In genomic region chr2:86139981-86140380, GRCh38 we compare ENCODE assay signal across 13 cellular contexts.
"Had no signal": no experiment of that assay in that cellular context is flagged by ENCODE, and none has a peak within 500 bp of the region (broad histone marks: within the 10 kb centered on the region; RNA-seq: fewer than 3 reads in every experiment).

No MANE protein-coding gene starts in this region.

- H3K27ac Mint-ChIP-seq: nephron; T-helper 1 cell treated with Interleukin-12 subunit alpha and Interleukin-12 subunit beta and Interleukin-4 antibody, amounts not matched to agents 30 μg/mL and 1 μg/mL, for 36 hours had no signal

- H3K27me3 Mint-ChIP-seq: activated B cell treated with CpG ODN at 0.5 μM for 24 hours; stimulated activated naive CD8-positive, alpha-beta T cell treated with anti-CD3 and anti-CD28 coated beads, Interleukin-15, amount 100 ng/mL, for 72 hours had no signal

- DNase-seq: activated B cell treated with CpG ODN at 0.5 μM for 24 hours; activated CD4-positive, alpha-beta T cell treated with anti-CD3 and anti-CD28 coated beads, Interleukin-2, amount 50 U/mL, for 4 hours; activated effector memory CD4-positive, alpha-beta T cell treated with Interleukin-2 at 50 U/mL for 16 hours; colonic mucosa; effector CD4-positive, alpha-beta T cell; left lung; mucosa of descending colon; stimulated activated CD4-positive, alpha-beta T cell treated with anti-CD3 and anti-CD28 coated beads, Interleukin-4, amount 100 ng/mL, for 1 hour; stimulated activated naive CD8-positive, alpha-beta T cell treated with anti-CD3 and anti-CD28 coated beads, Interleukin-15, amount 100 ng/mL, for 72 hours; testis had no signal

- H3K9me3 Mint-ChIP-seq: activated B cell treated with CpG ODN at 0.5 μM for 24 hours; nephron; stimulated activated naive CD8-positive, alpha-beta T cell treated with anti-CD3 and anti-CD28 coated beads, Interleukin-15, amount 100 ng/mL, for 72 hours; T-helper 1 cell treated with Interleukin-12 subunit alpha and Interleukin-12 subunit beta and Interleukin-4 antibody, amounts not matched to agents 30 μg/mL and 1 μg/mL, for 36 hours had no signal

- H3K4me1 Mint-ChIP-seq: activated B cell treated with CpG ODN at 0.5 μM for 24 hours, nephron had no signal

- H3K4me3 Mint-ChIP-seq: activated B cell treated with CpG ODN at 0.5 μM for 24 hours; nephron; stimulated activated naive CD8-positive, alpha-beta T cell treated with anti-CD3 and anti-CD28 coated beads, Interleukin-15, amount 100 ng/mL, for 72 hours; T-helper 1 cell treated with Interleukin-12 subunit alpha and Interleukin-12 subunit beta and Interleukin-4 antibody, amounts not matched to agents 30 μg/mL and 1 μg/mL, for 36 hours had no signal

- ATAC-seq: gastroesophageal sphincter; left lung; mucosa of descending colon; stimulated activated naive CD8-positive, alpha-beta T cell treated with anti-CD3 and anti-CD28 coated beads, Interleukin-15, amount 100 ng/mL, for 72 hours had no signal
